In the genomic region with DNA sequence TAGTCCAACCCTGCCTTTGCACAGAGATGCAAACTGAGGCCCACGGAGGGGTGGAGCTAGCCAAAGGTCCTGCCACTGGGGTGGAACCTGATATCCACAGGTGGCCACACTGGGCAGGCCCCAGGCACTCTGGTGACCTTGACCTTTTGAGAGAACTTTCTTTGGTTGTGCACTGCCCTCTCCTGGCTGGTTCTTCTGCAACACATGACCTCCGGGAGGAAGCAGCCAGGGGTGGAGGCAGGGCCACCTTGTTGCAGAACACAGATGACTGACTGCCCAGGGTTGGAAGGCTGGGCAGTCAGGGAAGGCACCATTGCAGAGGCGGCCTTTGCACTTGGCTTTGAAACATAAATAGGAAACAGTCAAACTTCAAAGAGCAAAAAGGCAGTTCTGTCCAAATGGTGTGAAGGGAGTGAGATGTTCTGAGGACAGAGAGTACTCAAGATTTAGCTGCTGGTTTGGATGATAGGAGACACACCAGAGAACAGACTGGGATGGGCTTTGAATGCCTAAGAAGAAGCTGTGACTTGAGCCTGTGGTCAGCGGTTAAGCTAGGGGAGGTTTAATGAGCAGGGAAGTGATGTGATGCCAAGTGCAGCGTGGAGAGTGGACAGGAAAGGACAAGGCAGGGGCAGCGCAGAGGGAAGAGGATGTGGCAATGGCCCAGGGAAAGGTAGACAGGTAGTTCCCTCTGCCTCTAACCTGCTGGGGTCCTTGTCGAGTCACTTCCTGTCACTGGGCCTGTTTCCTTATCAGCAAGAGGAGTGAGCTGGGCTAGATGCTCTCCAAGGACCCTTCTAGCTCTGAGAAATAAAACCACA, we compare ENCODE assay signal across 8 cellular contexts. TPM values are rescaled to one million over a fixed set of nuclear protein-coding genes. Genes with fewer than 3 reads are reported as not detected.
DNase-seq lines count a peak whose midpoint lies in the region; ATAC-seq, FAIRE-seq and TF ChIP-seq lines count a peak whose summit lies in the region.

No MANE protein-coding gene starts in this region.

- H3K4me1 Mint-ChIP-seq in T-cell: peaks cover 13 to 16% (median 13%) of the 10 kb centered on the region in 3 donors

- H3K4me3 ChIP-seq in body of pancreas (no peak overlapping the region), small intestine (ENCODE audit: low read depth in 1 of 2, low read length in 2 of 2) (no peak overlapping the region)

- no peak for FAIRE-seq in small intestine (lab: Jason Lieb, UNC)

- POLR2A ChIA-PET in T-cell (lab: Charles Lee): no interaction called here

- no peaks in the 10 kb centered on the region for H3K36me3 ChIP-seq in body of pancreas (replicated peaks in 1 of 2; ENCODE audit: insufficient read depth in 1 of 2, low read depth in 2 of 2)
- no peaks in the 10 kb centered on the region for H3K36me3 ChIP-seq in small intestine (ENCODE audit: control insufficient read depth in 2 of 2, insufficient read depth in 2 of 2, low read length in 2 of 2)

- TF ChIP-seq POLR2A in body of pancreas (IDR thresholded peaks at IDR 0.05): no peak

- H3K27ac Mint-ChIP-seq in T-cell: peak overlapping the region; percentile 83 to 87

- intact Hi-C loops in body of pancreas (cut with DNase I): no loop called here

- peak in 6 of 7 experiments; percentile 22 to 59 (median 48) for TF ChIP-seq CTCF in body of pancreas (IDR thresholded peaks at IDR 0.05)

- H3K9me3 Mint-ChIP-seq in T-cell: no peaks in the 10 kb centered on the region

- H3K9me3 ChIP-seq in body of pancreas (no peaks in the 10 kb centered on the region), small intestine (ENCODE audit: control insufficient read depth, low read depth) (no peaks in the 10 kb centered on the region)

- H3K27me3 Mint-ChIP-seq in T-cell: no peaks in the 10 kb centered on the region

- H3K4me3 Mint-ChIP-seq in T-cell: peak overlapping the region in 1 of 3 donors; percentile 41

- no peaks in the 10 kb centered on the region for H3K27me3 ChIP-seq in body of pancreas
- no peaks in the 10 kb centered on the region for H3K27me3 ChIP-seq in small intestine (ENCODE audit: control insufficient read depth in 2 of 2, insufficient read depth in 2 of 2, low read length in 2 of 2)

- H3K4me1 ChIP-seq in body of pancreas (peaks cover 8% of the 10 kb centered on the region), small intestine (ENCODE audit: control insufficient read depth in 2 of 2, insufficient read depth in 1 of 2, low read depth in 1 of 2, low read length in 1 of 2) (peaks cover 0 to 2% of the 10 kb centered on the region in 2 donors)

- WGBS in body of pancreas, 2 donors: 40 to 66% methylated on average over 6 to 7 of the region's 7 CpGs
- 43 to 55% (median 48%) methylated on average over 7 of the region's 7 CpGs for WGBS in small intestine, 3 donors

- DNase-seq in GM04504 (ENCODE audit: low read depth) (peak; percentile 60), HuH-7.5 (ENCODE audit: low spot score) (peak; percentile 81), T-cell (peak in 22 of 34 experiments; percentile 6 to 39 (median 18)), body of pancreas (peak; percentile 58 to 75 (median 72)), iPS DF 4.7 (ENCODE audit: extremely low read depth, low spot score) (peak; percentile 51), small intestine (peak; percentile 77), NCI-H2171 (lab: John Stamatoyannopoulos, UW) (no peak)

- H3K27ac ChIP-seq in body of pancreas (no peak overlapping the region), small intestine (ENCODE audit: low read depth in 1 of 2, low read length in 1 of 2) (peak overlapping the region in 1 of 2 donors; percentile 6)

- CTCF ChIA-PET in T-cell (lab: Charles Lee): interaction anchor here (0.5 to 1.5 kb wide), 6 partner anchors 8 to 187 kb away, joined by 3 to 7 read pairs (median 4); no protein-coding TSS in a partner anchor

- peak; percentile 89 for ATAC-seq in GM21619 (IDR thresholded peaks at IDR 0.05; ENCODE audit: unreplicated experiment)
- ATAC-seq in T-cell (replicated peaks in 1 of 4): peak; percentile 77 to 85 (median 80)
- ATAC-seq in body of pancreas: peak; percentile 78

- H3K36me3 Mint-ChIP-seq in T-cell: no peaks in the 10 kb centered on the region

RNA-seq across cellular contexts. Expression of a gene that starts 6.8 kb away (rescaled TPM):
- total RNA-seq in T-cell (10 to 100 TPM; 50.4 to 67.8 (median 58.4) TPM), body of pancreas (10 to 100 TPM; 18.9 to 23.4 TPM)
- polyA plus RNA-seq in small intestine: 10 to 100 TPM; 18.3 to 29.7 (median 19.3) TPM

RNA-seq across cellular contexts. Expression of a gene that starts 48.0 kb away (rescaled TPM):
- total RNA-seq in T-cell (under 1 TPM in 1 of 5 donors, not detected in 4; 0.09 TPM), body of pancreas (under 1 TPM in 1 of 2 donors, not detected in 1; 0.26 TPM)
- polyA plus RNA-seq in small intestine: under 1 TPM in 1 of 3 donors, not detected in 2; 0.40 TPM
